In the genomic region with DNA sequence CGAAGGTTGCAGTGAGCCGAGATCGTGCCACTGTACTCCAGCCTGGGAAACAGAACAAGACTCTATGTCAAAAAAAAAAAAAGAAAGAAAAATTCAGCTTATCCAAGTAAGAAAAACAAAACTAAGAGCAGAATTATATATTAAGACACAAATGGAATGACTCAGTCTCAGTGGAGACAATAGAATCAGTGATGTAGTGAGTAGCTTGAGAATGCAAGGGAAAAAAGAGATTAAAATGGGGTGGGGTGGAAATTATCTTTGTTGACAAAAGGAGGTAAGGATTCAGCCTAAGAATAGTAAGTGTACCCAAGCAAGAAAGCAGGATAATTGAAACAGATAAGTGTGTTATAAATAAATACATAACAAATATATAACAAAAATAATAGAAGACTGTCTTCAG, we compare ENCODE assay signal across 28 cellular contexts.
DNase-seq lines count a peak whose midpoint lies in the region; ATAC-seq and TF ChIP-seq lines count a peak whose summit lies in the region.
"Had no signal": no experiment of that assay in that cellular context is flagged by ENCODE, and none has a peak within 500 bp of the region (broad histone marks: within the 10 kb centered on the region; RNA-seq: fewer than 3 reads in every experiment).

No MANE protein-coding gene starts in this region.

- no peak for TF ChIP-seq EP300 in tibial nerve (IDR thresholded peaks at IDR 0.05)

- 77 to 91% methylated on average over 3 of the region's 3 CpGs for WGBS in tibial nerve, 2 donors
- 88 to 92% (median 91%) methylated on average over 3 of the region's 3 CpGs for WGBS in heart left ventricle, 4 donors

- DNase-seq in activated CD4-positive, alpha-beta memory T cell treated with anti-CD3 and anti-CD28 coated beads, Interleukin-2, amount 10 ng/mL, durations not matched to agents 7 days and 5 days: no peak
- DNase-seq in activated CD4-positive, alpha-beta memory T cell treated with anti-CD3 and anti-CD28 coated beads for 36 hours: no peak
- DNase-seq in brain microvascular endothelial cell (peak; percentile 12), non-pigmented ciliary epithelial cell (ENCODE audit: low read depth) (peak; percentile 4), WTC11 (ENCODE audit: low spot score) (no peak), tibial nerve (ENCODE audit: low spot score in 2 of 2) (no peak), heart left ventricle (no peak)
- DNase-seq: activated CD4-positive, alpha-beta T cell treated with anti-CD3 and anti-CD28 coated beads for 1 hour; CD4-positive, CD25-positive, alpha-beta regulatory T cell; effector memory CD4-positive, alpha-beta T cell; foreskin keratinocyte; lower lobe of right lung; midbrain; naive B cell; NCI-H1092; NCI-H1694; NCI-H446; NCI-H774; psoas muscle; T-helper 17 cell had no signal

- intact Hi-C loops in activated CD4-positive, alpha-beta memory T cell treated with anti-CD3 and anti-CD28 coated beads for 36 hours (cut with micrococcal nuclease): no loop called here
- intact Hi-C loops in heart left ventricle (cut with DNase I): no loop called here

- in situ Hi-C loops in brain microvascular endothelial cell (cut with HindIII; ENCODE audit: low pct_ligation_motif_present, low sequenced_read_pairs): no loop called here

- H3K4me3 ChIP-seq in brain microvascular endothelial cell (ENCODE audit: low read depth, low read length) (no peak overlapping the region), tibial nerve (no peak overlapping the region), heart left ventricle (no peak overlapping the region)
- H3K4me3 ChIP-seq: A549, coronary artery, hepatocyte, K562, lower lobe of right lung, psoas muscle had no signal

- H3K27me3 Mint-ChIP-seq in activated CD4-positive, alpha-beta memory T cell treated with anti-CD3 and anti-CD28 coated beads, Interleukin-2, amount 10 ng/mL, durations not matched to agents 7 days and 5 days: no peaks in the 10 kb centered on the region
- H3K27me3 Mint-ChIP-seq in activated CD4-positive, alpha-beta memory T cell treated with anti-CD3 and anti-CD28 coated beads for 36 hours: no peaks in the 10 kb centered on the region
- H3K27me3 Mint-ChIP-seq in WTC11 (ENCODE audit: low read depth): no peaks in the 10 kb centered on the region
- H3K27me3 Mint-ChIP-seq: CD4-positive, CD25-positive, alpha-beta regulatory T cell; naive B cell; T-helper 17 cell had no signal

- peaks cover 15% of the 10 kb centered on the region for H3K4me1 Mint-ChIP-seq in activated CD4-positive, alpha-beta memory T cell treated with anti-CD3 and anti-CD28 coated beads, Interleukin-2, amount 10 ng/mL, durations not matched to agents 7 days and 5 days
- no peaks in the 10 kb centered on the region for H3K4me1 Mint-ChIP-seq in activated CD4-positive, alpha-beta memory T cell treated with anti-CD3 and anti-CD28 coated beads for 36 hours (ENCODE audit: low read depth)
- no peaks in the 10 kb centered on the region for H3K4me1 Mint-ChIP-seq in WTC11
- H3K4me1 Mint-ChIP-seq: CD4-positive, CD25-positive, alpha-beta regulatory T cell; naive B cell; stimulated activated effector memory CD8-positive, alpha-beta T cell treated with anti-CD3 and anti-CD28 coated beads, Interleukin-12 subunit alpha, Interleukin-12 subunit beta, amount 100 ng/mL, for 72 hours had no signal

- peaks cover 71% of the 10 kb centered on the region for H3K36me3 Mint-ChIP-seq in activated CD4-positive, alpha-beta memory T cell treated with anti-CD3 and anti-CD28 coated beads, Interleukin-2, amount 10 ng/mL, durations not matched to agents 7 days and 5 days (ENCODE audit: low read depth)
- H3K36me3 Mint-ChIP-seq in activated CD4-positive, alpha-beta memory T cell treated with anti-CD3 and anti-CD28 coated beads for 36 hours: peaks cover 40% of the 10 kb centered on the region
- peaks cover 52% of the 10 kb centered on the region for H3K36me3 Mint-ChIP-seq in WTC11

- TF ChIP-seq POLR2A in tibial nerve (IDR thresholded peaks at IDR 0.05): no peak
- TF ChIP-seq POLR2A in heart left ventricle (IDR thresholded peaks at IDR 0.05): no peak

- H3K27ac ChIP-seq in brain microvascular endothelial cell: no peak overlapping the region
- no peak overlapping the region for H3K27ac ChIP-seq in tibial nerve
- no peak overlapping the region for H3K27ac ChIP-seq in heart left ventricle
- H3K27ac ChIP-seq: A549, coronary artery, foreskin keratinocyte, hepatocyte, lower lobe of right lung, psoas muscle, RWPE1 had no signal

- no peaks in the 10 kb centered on the region for H3K4me1 ChIP-seq in tibial nerve
- peaks cover 0 to under 1% (median 0%) of the 10 kb centered on the region in 12 donors for H3K4me1 ChIP-seq in heart left ventricle
- H3K4me1 ChIP-seq: A549, foreskin keratinocyte, lower lobe of right lung, psoas muscle had no signal

- H3K27me3 ChIP-seq in brain microvascular endothelial cell (replicated peaks) (no peaks in the 10 kb centered on the region), tibial nerve (no peaks in the 10 kb centered on the region), heart left ventricle (no peaks in the 10 kb centered on the region)
- H3K27me3 ChIP-seq: foreskin keratinocyte, hepatocyte had no signal

- no peaks in the 10 kb centered on the region for H3K9me3 Mint-ChIP-seq in activated CD4-positive, alpha-beta memory T cell treated with anti-CD3 and anti-CD28 coated beads, Interleukin-2, amount 10 ng/mL, durations not matched to agents 7 days and 5 days
- H3K9me3 Mint-ChIP-seq in activated CD4-positive, alpha-beta memory T cell treated with anti-CD3 and anti-CD28 coated beads for 36 hours: no peaks in the 10 kb centered on the region
- no peaks in the 10 kb centered on the region for H3K9me3 Mint-ChIP-seq in WTC11
- H3K9me3 Mint-ChIP-seq: activated naive CD4-positive, alpha-beta T cell treated with anti-CD3 and anti-CD28 coated beads, Interleukin-2, amount 50 U/mL, for 72 hours; CD4-positive, CD25-positive, alpha-beta regulatory T cell; naive B cell; stimulated activated effector memory CD8-positive, alpha-beta T cell treated with anti-CD3 and anti-CD28 coated beads, Interleukin-12 subunit alpha, Interleukin-12 subunit beta, amount 100 ng/mL, for 72 hours had no signal

- H3K27ac Mint-ChIP-seq in activated CD4-positive, alpha-beta memory T cell treated with anti-CD3 and anti-CD28 coated beads, Interleukin-2, amount 10 ng/mL, durations not matched to agents 7 days and 5 days: peak overlapping the region; percentile 8
- no peak overlapping the region for H3K27ac Mint-ChIP-seq in activated CD4-positive, alpha-beta memory T cell treated with anti-CD3 and anti-CD28 coated beads for 36 hours
- no peak overlapping the region for H3K27ac Mint-ChIP-seq in WTC11
- H3K27ac Mint-ChIP-seq: activated naive CD4-positive, alpha-beta T cell treated with anti-CD3 and anti-CD28 coated beads, Interleukin-2, amount 50 U/mL, for 72 hours; CD4-positive, CD25-positive, alpha-beta regulatory T cell; naive B cell; stimulated activated effector memory CD8-positive, alpha-beta T cell treated with anti-CD3 and anti-CD28 coated beads, Interleukin-12 subunit alpha, Interleukin-12 subunit beta, amount 100 ng/mL, for 72 hours; T-helper 17 cell had no signal

- no peak for ATAC-seq in WTC11
- no peak for ATAC-seq in heart left ventricle
- ATAC-seq in HG02870 (IDR thresholded peaks at IDR 0.05; ENCODE audit: unreplicated experiment): no peak
- ATAC-seq: A549; activated naive CD4-positive, alpha-beta T cell treated with anti-CD3 and anti-CD28 coated beads, Interleukin-2, amount 50 U/mL, for 72 hours; foreskin keratinocyte; K562; lower lobe of right lung; psoas muscle; stimulated activated effector memory CD8-positive, alpha-beta T cell treated with anti-CD3 and anti-CD28 coated beads, Interleukin-12 subunit alpha, Interleukin-12 subunit beta, amount 100 ng/mL, for 72 hours; T-helper 17 cell had no signal

- H3K36me3 ChIP-seq in brain microvascular endothelial cell (replicated peaks): no peaks in the 10 kb centered on the region
- no peaks in the 10 kb centered on the region for H3K36me3 ChIP-seq in tibial nerve
- peaks cover 0 to 13% (median 0%) of the 10 kb centered on the region in 9 donors for H3K36me3 ChIP-seq in heart left ventricle
- H3K36me3 ChIP-seq: lower lobe of right lung had no signal

- H3K9me3 ChIP-seq in tibial nerve: no peaks in the 10 kb centered on the region
- no peaks in the 10 kb centered on the region for H3K9me3 ChIP-seq in heart left ventricle
- H3K9me3 ChIP-seq: A549, lower lobe of right lung, psoas muscle had no signal

- POLR2A ChIA-PET in activated CD4-positive, alpha-beta memory T cell treated with anti-CD3 and anti-CD28 coated beads, Interleukin-2, amount 10 ng/mL, durations not matched to agents 7 days and 5 days (lab: Charles Lee): interaction anchor here (1.2 kb wide), 1 partner anchor 84 kb away, joined by 3 read pairs; no protein-coding TSS in a partner anchor
- POLR2A ChIA-PET in activated CD4-positive, alpha-beta memory T cell treated with anti-CD3 and anti-CD28 coated beads for 36 hours (lab: Charles Lee): no interaction called here
- POLR2A ChIA-PET in WTC11 (lab: Charles Lee): interaction anchor here (0.7 kb wide), 1 partner anchor 44 kb away, joined by 3 read pairs; no protein-coding TSS in a partner anchor

- TF ChIP-seq CTCF in brain microvascular endothelial cell (IDR thresholded peaks at IDR 0.05; ENCODE audit: low read depth, low read length, missing control alignments) (no peak), WTC11 (IDR thresholded peaks at IDR 0.05) (no peak), tibial nerve (IDR thresholded peaks at IDR 0.05) (no peak), heart left ventricle (IDR thresholded peaks at IDR 0.05) (no peak)

- no peak overlapping the region for H3K4me3 Mint-ChIP-seq in activated CD4-positive, alpha-beta memory T cell treated with anti-CD3 and anti-CD28 coated beads, Interleukin-2, amount 10 ng/mL, durations not matched to agents 7 days and 5 days
- no peak overlapping the region for H3K4me3 Mint-ChIP-seq in activated CD4-positive, alpha-beta memory T cell treated with anti-CD3 and anti-CD28 coated beads for 36 hours
- no peak overlapping the region for H3K4me3 Mint-ChIP-seq in WTC11
- H3K4me3 Mint-ChIP-seq: CD4-positive, CD25-positive, alpha-beta regulatory T cell; naive B cell; stimulated activated effector memory CD8-positive, alpha-beta T cell treated with anti-CD3 and anti-CD28 coated beads, Interleukin-12 subunit alpha, Interleukin-12 subunit beta, amount 100 ng/mL, for 72 hours; T-helper 17 cell had no signal

- CTCF ChIA-PET in activated CD4-positive, alpha-beta memory T cell treated with anti-CD3 and anti-CD28 coated beads, Interleukin-2, amount 10 ng/mL, durations not matched to agents 7 days and 5 days (lab: Charles Lee): no interaction called here
- CTCF ChIA-PET in activated CD4-positive, alpha-beta memory T cell treated with anti-CD3 and anti-CD28 coated beads for 36 hours (lab: Charles Lee): interaction anchor here (1.0 to 1.5 kb wide), 2 partner anchors 98 to 140 kb away, joined by 4 to 5 read pairs; no protein-coding TSS in a partner anchor
- CTCF ChIA-PET in WTC11 (lab: Charles Lee): interaction anchor here (0.7 kb wide), 1 partner anchor 167 kb away, joined by 3 read pairs; a partner anchor contains a TSS

Comparison
In these comparisons a context has a peak if more than half of its experiments do, and no peak if none do; other contexts are left out.
1. DNase-seq: peak in brain microvascular endothelial cell (single experiment) and non-pigmented ciliary epithelial cell (single experiment); none in activated CD4-positive, alpha-beta memory T cell treated with anti-CD3 and anti-CD28 coated beads, Interleukin-2, amount 10 ng/mL, durations not matched to agents 7 days and 5 days (single experiment), activated CD4-positive, alpha-beta memory T cell treated with anti-CD3 and anti-CD28 coated beads for 36 hours (single experiment), WTC11 (single experiment), tibial nerve (0 of 2) and heart left ventricle (0 of 5).